Comparison of ENCODE assay signal across 8 cellular contexts in genomic region chr1:211676106-211676583, GRCh38. TPM values are rescaled to one million over a fixed set of nuclear protein-coding genes. Genes with fewer than 3 reads are reported as not detected.
DNase-seq lines count a peak whose midpoint lies in the region; ATAC-seq and TF ChIP-seq lines count a peak whose summit lies in the region.

No MANE protein-coding gene starts in this region.

- H3K36me3 ChIP-seq in CD4-positive, CD25-positive, alpha-beta regulatory T cell (ENCODE audit: control insufficient read depth, insufficient read depth, low read length): no peaks in the 10 kb centered on the region
- H3K36me3 ChIP-seq in NT2/D1 (ENCODE audit: insufficient read depth, insufficient read length, low read length) (peaks cover 28% of the 10 kb centered on the region), osteoblast (ENCODE audit: insufficient read depth, low read length) (no peaks in the 10 kb centered on the region)

- TF ChIP-seq CTCF in endothelial cell (IDR thresholded peaks at IDR 0.05; ENCODE audit: unreplicated experiment): no peak
- TF ChIP-seq CTCF in osteoblast (IDR thresholded peaks at IDR 0.05; ENCODE audit: extremely low read depth, low read depth, low read length): no peak

- H3K9me3 ChIP-seq in CD4-positive, CD25-positive, alpha-beta regulatory T cell (ENCODE audit: control insufficient read depth in 2 of 2, low read length in 2 of 2): no peaks in the 10 kb centered on the region
- no peaks in the 10 kb centered on the region for H3K9me3 ChIP-seq in NT2/D1 (ENCODE audit: insufficient read depth, low read length)
- H3K9me3 ChIP-seq in osteoblast (ENCODE audit: low read depth, low read length): no peaks in the 10 kb centered on the region

- H3K4me1 Mint-ChIP-seq in CD4-positive, CD25-positive, alpha-beta regulatory T cell: peaks cover 13 to 28% (median 23%) of the 10 kb centered on the region in 4 donors
- peaks cover 2% of the 10 kb centered on the region for H3K4me1 Mint-ChIP-seq in endothelial cell (ENCODE audit: unreplicated experiment)

- peaks cover 10% of the 10 kb centered on the region for H3K27me3 Mint-ChIP-seq in CD4-positive, CD25-positive, alpha-beta regulatory T cell
- peaks cover 1% of the 10 kb centered on the region for H3K27me3 Mint-ChIP-seq in endothelial cell (ENCODE audit: unreplicated experiment)

- H3K27me3 ChIP-seq in CD4-positive, CD25-positive, alpha-beta regulatory T cell (ENCODE audit: control insufficient read depth, insufficient read depth, low read length): no peaks in the 10 kb centered on the region
- H3K27me3 ChIP-seq in NT2/D1 (ENCODE audit: insufficient read depth, insufficient read length): no peaks in the 10 kb centered on the region
- H3K27me3 ChIP-seq in osteoblast (ENCODE audit: insufficient read depth, low read length): no peaks in the 10 kb centered on the region

- peak overlapping the region; percentile 82 for H3K4me3 ChIP-seq in CD4-positive, CD25-positive, alpha-beta regulatory T cell (ENCODE audit: low read depth, low read length)
- H3K4me3 ChIP-seq in NT2/D1 (ENCODE audit: insufficient read length, low read depth): peak overlapping the region; percentile 90
- H3K4me3 ChIP-seq in osteoblast (ENCODE audit: insufficient read depth, low read length): peak overlapping the region; percentile 86

- H3K27ac ChIP-seq in CD4-positive, CD25-positive, alpha-beta regulatory T cell (ENCODE audit: insufficient read depth, low read length, poor library complexity, severe bottlenecking): no peak overlapping the region
- no peak overlapping the region for H3K27ac ChIP-seq in osteoblast (ENCODE audit: low read depth, low read length)

- peaks cover 25% of the 10 kb centered on the region for H3K79me2 ChIP-seq in osteoblast (ENCODE audit: insufficient read depth, low read length)

- intact Hi-C loops in posterior cingulate gyrus (cut with DNase I): no loop called here

- H3K27ac Mint-ChIP-seq in CD4-positive, CD25-positive, alpha-beta regulatory T cell: no peak overlapping the region
- H3K27ac Mint-ChIP-seq in endothelial cell (ENCODE audit: unreplicated experiment): peak overlapping the region; percentile 85

- H3K9ac ChIP-seq in NT2/D1 (ENCODE audit: insufficient read length, low read depth): peak overlapping the region; percentile 90

- H3K4me2 ChIP-seq in osteoblast (ENCODE audit: insufficient read depth, low read length): peak overlapping the region; percentile 100

- no peaks in the 10 kb centered on the region for H3K9me3 Mint-ChIP-seq in CD4-positive, CD25-positive, alpha-beta regulatory T cell
- H3K9me3 Mint-ChIP-seq in endothelial cell (ENCODE audit: unreplicated experiment): no peaks in the 10 kb centered on the region

- no peaks in the 10 kb centered on the region for H4K20me1 ChIP-seq in osteoblast (ENCODE audit: insufficient read depth, low read length)

- DNase-seq in CD4-positive, CD25-positive, alpha-beta regulatory T cell: no peak
- DNase-seq in NT2/D1 (ENCODE audit: low read depth, low spot score): no peak
- no peak for DNase-seq in endothelial cell (ENCODE audit: low spot score)
- no peak for DNase-seq in osteoblast (ENCODE audit: insufficient read length, low spot score, missing footprints)
- DNase-seq in dermis blood vessel endothelial cell: no peak
- DNase-seq in posterior cingulate gyrus: no peak
- DNase-seq in COLO668 (lab: John Stamatoyannopoulos, UW; ENCODE audit: unreplicated experiment): no peak
- DNase-seq in DMS153 (lab: John Stamatoyannopoulos, UW): no peak

- ATAC-seq in CD4-positive, CD25-positive, alpha-beta regulatory T cell (ENCODE audit: low read depth in 2 of 2): no peak

- H3K4me3 Mint-ChIP-seq in CD4-positive, CD25-positive, alpha-beta regulatory T cell: peak overlapping the region; percentile 91 to 96 (median 93)
- H3K4me3 Mint-ChIP-seq in endothelial cell (ENCODE audit: unreplicated experiment): peak overlapping the region; percentile 93

- peak overlapping the region; percentile 99 for H2AFZ ChIP-seq in osteoblast (ENCODE audit: low read length)

- no peaks in the 10 kb centered on the region for H3K36me3 Mint-ChIP-seq in CD4-positive, CD25-positive, alpha-beta regulatory T cell
- H3K36me3 Mint-ChIP-seq in endothelial cell (ENCODE audit: low read depth, unreplicated experiment): no peaks in the 10 kb centered on the region

- H3K4me1 ChIP-seq in CD4-positive, CD25-positive, alpha-beta regulatory T cell (ENCODE audit: control insufficient read depth, insufficient read depth, low read length, poor library complexity, severe bottlenecking): peaks cover 13% of the 10 kb centered on the region
- no peaks in the 10 kb centered on the region for H3K4me1 ChIP-seq in NT2/D1 (ENCODE audit: insufficient read depth, insufficient read length)
- peaks cover 15% of the 10 kb centered on the region for H3K4me1 ChIP-seq in osteoblast (ENCODE audit: insufficient read depth, low read length)

RNA-seq across cellular contexts. Expression of gene NEK2, which starts 0.7 kb away (rescaled TPM):
- 0.81 TPM for total RNA-seq in CD4-positive, CD25-positive, alpha-beta regulatory T cell
- 1 to 10 TPM in 3 of 4 donors, under 1 TPM in 1; 0.98 to 1.5 (median 1.5) TPM for polyA plus RNA-seq in CD4-positive, CD25-positive, alpha-beta regulatory T cell
- total RNA-seq in endothelial cell (ENCODE audit: unreplicated experiment) (3.9 TPM), osteoblast (1.4 and 2.4 TPM in 2 replicates), dermis blood vessel endothelial cell (7.1 and 48.8 TPM in 2 replicates)
